Comparison of ENCODE assay signal across 8 cellular contexts in the genomic region with DNA sequence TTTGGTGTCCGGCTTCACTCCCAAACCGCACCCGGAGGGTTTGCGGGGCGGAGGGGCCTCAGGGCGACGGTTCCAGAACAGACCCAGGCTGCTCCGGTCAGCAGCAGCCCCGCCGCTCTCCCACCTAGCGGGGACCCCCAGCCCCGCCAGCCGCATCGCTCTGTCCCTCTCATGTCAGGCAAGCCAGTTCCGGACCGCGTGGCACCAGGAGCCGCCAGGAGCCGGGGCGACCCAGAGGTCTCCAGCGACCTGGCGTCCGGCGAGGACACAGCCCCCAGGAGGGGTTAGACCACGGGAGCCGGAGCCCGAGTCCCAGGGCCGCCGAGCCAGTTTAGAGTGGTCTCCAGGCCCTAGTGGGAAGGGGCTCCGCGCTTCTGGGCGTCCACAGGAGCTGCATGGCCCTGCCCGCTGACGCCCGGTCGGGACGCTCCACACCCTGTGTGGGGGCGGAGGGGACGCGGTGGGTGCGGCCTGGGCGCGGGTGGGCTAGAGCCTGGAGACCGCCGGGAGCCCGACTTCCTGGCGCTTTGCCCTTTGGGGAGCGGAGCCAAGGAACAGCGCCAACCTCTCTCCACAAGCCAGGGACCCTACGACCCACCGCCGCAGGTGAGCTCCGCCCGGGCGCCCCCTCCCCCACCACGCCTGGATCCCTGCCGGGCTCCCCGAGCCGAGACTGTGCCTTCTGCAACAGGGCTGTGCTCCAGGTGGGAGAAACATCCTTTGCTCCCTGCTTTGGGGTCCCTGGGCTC. TPM values are rescaled to one million over a fixed set of nuclear protein-coding genes. Genes with fewer than 3 reads are reported as not detected.
DNase-seq lines count a peak whose midpoint lies in the region; ATAC-seq and TF ChIP-seq lines count a peak whose summit lies in the region.

No MANE protein-coding gene starts in this region.

- H3K9ac ChIP-seq in endodermal cell (ENCODE audit: extremely low read depth, low read length, poor library complexity, severe bottlenecking), result no peak overlapping the region

- no peak for TF ChIP-seq POLR2A in tibial nerve (IDR thresholded peaks at IDR 0.05)

- H3K36me3 ChIP-seq in endodermal cell (ENCODE audit: control insufficient read depth, insufficient read depth, low read length) (no peaks in the 10 kb centered on the region), mesodermal cell (ENCODE audit: control insufficient read depth, insufficient read depth, low read length) (no peaks in the 10 kb centered on the region), tibial nerve (no peaks in the 10 kb centered on the region)

- H3K27me3 Mint-ChIP-seq in endodermal cell (ENCODE audit: insufficient read depth) (peaks cover 49% of the 10 kb centered on the region), HFFc6 (ENCODE audit: insufficient read depth) (peaks cover 23% of the 10 kb centered on the region)

- H3K27ac Mint-ChIP-seq in endodermal cell (no peak overlapping the region), HFFc6 (no peak overlapping the region)

- WGBS in endodermal cell (ENCODE audit: insufficient coverage in 1 of 2, insufficient read length in 1 of 2), 2 experiments, result 13 to 16% methylated on average over 28 to 59 of the region's 59 CpGs
- 2 to 8% methylated on average over 32 to 47 of the region's 59 CpGs for WGBS in mesodermal cell (ENCODE audit: insufficient coverage in 2 of 2), 2 experiments
- WGBS in tibial nerve, 2 donors, result 2% methylated on average over 29 to 38 of the region's 59 CpGs

- ATAC-seq in activated CD4-positive, CD25-positive, alpha-beta regulatory T cell treated with anti-CD3 and anti-CD28 coated beads, Interleukin-2, amount 50 U/mL, for 24 hours, result no peak
- no peak for ATAC-seq in GM19035 (IDR thresholded peaks at IDR 0.05; ENCODE audit: unreplicated experiment)

- TF ChIP-seq CTCF in endodermal cell (conservative IDR thresholded peaks at IDR 0.05) (no peak), tibial nerve (IDR thresholded peaks at IDR 0.05) (no peak), HFFc6 (IDR thresholded peaks at IDR 0.05) (no peak)

- peak; percentile 43 for DNase-seq in NCI-H748 (lab: John Stamatoyannopoulos, UW; ENCODE audit: unreplicated experiment)
- no peak for DNase-seq in NCI-H748 treated with DMSO at 0.1 percent for 48 hours (lab: John Stamatoyannopoulos, UW)
- peak; percentile 70 for DNase-seq in endodermal cell
- no peak for DNase-seq in tibial nerve (ENCODE audit: low spot score in 2 of 2)
- no peak for DNase-seq in HFFc6

- no peaks in the 10 kb centered on the region for H3K4me1 ChIP-seq in endodermal cell (ENCODE audit: control insufficient read depth, insufficient read depth, low read length)
- peaks cover 9% of the 10 kb centered on the region for H3K4me1 ChIP-seq in mesodermal cell (ENCODE audit: control insufficient read depth, insufficient read depth, low read length, poor library complexity, severe bottlenecking)
- H3K4me1 ChIP-seq in tibial nerve, result peaks cover 0 to 16% (median 9%) of the 10 kb centered on the region in 4 donors

- no peak for TF ChIP-seq EP300 in tibial nerve (IDR thresholded peaks at IDR 0.05)

- peaks cover 4% of the 10 kb centered on the region for H3K9me3 Mint-ChIP-seq in endodermal cell
- H3K9me3 Mint-ChIP-seq in HFFc6, result peaks cover under 1% of the 10 kb centered on the region; the same call in 1 of the 2 replicates

- H3K4me3 ChIP-seq in endodermal cell (ENCODE audit: low read length) (peak overlapping the region; percentile 75), mesodermal cell (ENCODE audit: extremely low read depth, insufficient read depth, low read length, poor library complexity, severe bottlenecking) (peak overlapping the region; percentile 31), tibial nerve (peak overlapping the region; percentile 5 to 47 (median 22))

- H3K4me1 Mint-ChIP-seq in endodermal cell (peaks cover 2% of the 10 kb centered on the region), HFFc6 (ENCODE audit: low read depth) (no peaks in the 10 kb centered on the region)

- H3K36me3 Mint-ChIP-seq in endodermal cell (ENCODE audit: low read depth) (no peaks in the 10 kb centered on the region), HFFc6 (ENCODE audit: low read depth) (no peaks in the 10 kb centered on the region)

- H3K4me3 Mint-ChIP-seq in endodermal cell, result peak overlapping the region; percentile 49
- no peak overlapping the region for H3K4me3 Mint-ChIP-seq in HFFc6

- H3K9me3 ChIP-seq in endodermal cell (ENCODE audit: control insufficient read depth, low read length) (no peaks in the 10 kb centered on the region), mesodermal cell (ENCODE audit: control insufficient read depth, low read length) (no peaks in the 10 kb centered on the region), tibial nerve (no peaks in the 10 kb centered on the region)

- H3K27ac ChIP-seq in endodermal cell (ENCODE audit: low read depth, low read length), result no peak overlapping the region
- no peak overlapping the region for H3K27ac ChIP-seq in mesodermal cell (ENCODE audit: low read depth, low read length, severe bottlenecking)
- no peak overlapping the region for H3K27ac ChIP-seq in tibial nerve

- H3K27me3 ChIP-seq in endodermal cell (ENCODE audit: control insufficient read depth, insufficient read depth, low read length, poor library complexity, severe bottlenecking) (peaks cover 22% of the 10 kb centered on the region), tibial nerve (peaks cover 0 to 36% of the 10 kb centered on the region in 2 donors)

RNA-seq across cellular contexts. Expression of a gene that starts 43.4 kb away (rescaled TPM):
- total RNA-seq in endodermal cell (10 to 100 TPM; 32.4 to 40.6 TPM), tibial nerve (10 to 100 TPM; 15.1 to 22.2 (median 15.4) TPM)
- 27.1 TPM for polyA plus RNA-seq in endodermal cell (2013, experiment 1 of 2)
- 29.3 TPM for polyA plus RNA-seq in endodermal cell (2013, experiment 2 of 2)
- 17.4 TPM for polyA plus RNA-seq in mesodermal cell (2013, experiment 1 of 2)
- 21.2 TPM for polyA plus RNA-seq in mesodermal cell (2013, experiment 2 of 2)
- total RNA-seq in HFFc6 (2021; fragmentation: NEBNext Ultra II Directional; extraction: Animal tissue kit (Norgen Biotek cat#: 25700)), result 1 to 10 TPM in 5 of 6 experiments, under 1 TPM in 1; 0.63 to 1.7 (median 1.3) TPM

RNA-seq across cellular contexts. Expression of a gene that starts 44.4 kb away (rescaled TPM):
- total RNA-seq in endodermal cell (10 to 100 TPM; 15.5 to 20.5 TPM), tibial nerve (10 to 100 TPM in 3 of 4 donors, 1 to 10 TPM in 1; 3.0 to 19.8 (median 13.2) TPM)
- polyA plus RNA-seq in endodermal cell (2013, experiment 1 of 2), result 16.2 TPM
- 16.7 TPM for polyA plus RNA-seq in endodermal cell (2013, experiment 2 of 2)
- 7.2 TPM for polyA plus RNA-seq in mesodermal cell (2013, experiment 1 of 2)
- polyA plus RNA-seq in mesodermal cell (2013, experiment 2 of 2), result 11.2 TPM
- 1 to 10 TPM; 1.2 to 2.5 (median 2.0) TPM for total RNA-seq in HFFc6 (2021; fragmentation: NEBNext Ultra II Directional; extraction: Animal tissue kit (Norgen Biotek cat#: 25700))

RNA-seq across cellular contexts. Expression of a gene that starts 59.1 kb away (rescaled TPM):
- total RNA-seq in endodermal cell (10 to 100 TPM; 38.2 to 44.6 TPM), tibial nerve (10 to 100 TPM; 19.2 to 33.9 (median 19.7) TPM)
- 32.7 TPM for polyA plus RNA-seq in endodermal cell (2013, experiment 1 of 2)
- polyA plus RNA-seq in endodermal cell (2013, experiment 2 of 2), result 31.8 TPM
- 19.4 TPM for polyA plus RNA-seq in mesodermal cell (2013, experiment 1 of 2)
- polyA plus RNA-seq in mesodermal cell (2013, experiment 2 of 2), result 15.8 TPM
- total RNA-seq in HFFc6 (2021; fragmentation: NEBNext Ultra II Directional; extraction: Animal tissue kit (Norgen Biotek cat#: 25700)), result 1 to 10 TPM; 2.4 to 3.5 (median 3.0) TPM

Comparison
In these comparisons a context has a peak if more than half of its experiments do, and no peak if none do; other contexts are left out.
1. DNase-seq: peak in NCI-H748 (single experiment) and endodermal cell (single experiment); none in NCI-H748 treated with DMSO at 0.1 percent for 48 hours (single experiment), tibial nerve (0 of 2) and HFFc6 (single experiment).
2. H3K4me3 ChIP-seq: peak in every context shown above with its lines; median percentile 75 in endodermal cell; 31 in mesodermal cell; 22 in tibial nerve.
3. RNA of a gene that starts 43.4 kb away (total RNA-seq): 32.4 to 40.6 TPM in endodermal cell and 15.1 to 22.2 TPM in tibial nerve; 0.63 to 1.7 TPM in HFFc6; every median in the first group is over 4 times any median in the second.
4. RNA of a gene that starts 59.1 kb away (total RNA-seq): 38.2 to 44.6 TPM in endodermal cell and 19.2 to 33.9 TPM in tibial nerve; 2.4 to 3.5 TPM in HFFc6; every median in the first group is over 4 times any median in the second.